Comparison of ENCODE assay signal across 22 cellular contexts in genomic region chr2:182300603-182301002, GRCh38.
A peak's percentile ranks its signal among the peaks of the same experiment; 100 is the strongest.
DNase-seq lines count a peak whose midpoint lies in the region; ATAC-seq and TF ChIP-seq lines count a peak whose summit lies in the region.
"Had no signal": no experiment of that assay in that cellular context is flagged by ENCODE, and none has a peak within 500 bp of the region (broad histone marks: within the 10 kb centered on the region; RNA-seq: fewer than 3 reads in every experiment).

No MANE protein-coding gene starts in this region.

- 40% methylated on average over 4 of the region's 4 CpGs for WGBS in right lobe of liver (ENCODE audit: insufficient coverage, low coverage, low lambda C conversion rate, missing lambda C conversion rate)
- WGBS in psoas muscle, 3 donors = 25 to 47% (median 34%) methylated on average over 4 of the region's 4 CpGs

- peak; percentile 63 for DNase-seq in NCI-H2171 treated with DMSO at 0.1 percent for 48 hours (lab: John Stamatoyannopoulos, UW)
- DNase-seq in NCI-H2171 (lab: John Stamatoyannopoulos, UW) = no peak
- peak; percentile 22 for DNase-seq in NCI-H460 (ENCODE audit: extremely low read depth, low read depth)
- DNase-seq in epithelial cell of proximal tubule (ENCODE audit: low read depth) = peak; percentile 82
- DNase-seq in stimulated activated naive CD8-positive, alpha-beta T cell treated with anti-CD3 and anti-CD28 coated beads, Interleukin-15, Interleukin-2, amounts not matched to agents 100 U/mL and 50 U/mL, for 24 hours = no peak
- DNase-seq in right lobe of liver = no peak
- DNase-seq in psoas muscle = no peak
- no peak for DNase-seq in inferior parietal cortex (ENCODE audit: extremely low spot score)
- DNase-seq: 8988T; activated CD4-positive, alpha-beta T cell treated with anti-CD3 and anti-CD28 coated beads for 48 hours; activated CD8-positive, alpha-beta memory T cell treated with anti-CD3 and anti-CD28 coated beads, Interleukin-2, amount 50 U/mL, for 4 hours; activated gamma-delta T cell; Karpas-422; mesenchymal stem cell; natural killer cell; NCI-H146; NK-92 treated with Interleukin-12 subunit alpha and Interleukin-12 subunit beta, amount 100 ng/mL, for 24 hours; RPMI8226 had no signal

- H3K27me3 ChIP-seq in right lobe of liver = no peaks in the 10 kb centered on the region
- H3K27me3 ChIP-seq in psoas muscle (ENCODE audit: insufficient read depth in 3 of 3, low read length in 2 of 3) = no peaks in the 10 kb centered on the region
- H3K27me3 ChIP-seq: tibial nerve had no signal

- H3K27ac ChIP-seq in right lobe of liver = no peak overlapping the region
- H3K27ac ChIP-seq in psoas muscle = no peak overlapping the region
- H3K27ac ChIP-seq: C4-2B, coronary artery, tibial nerve had no signal

- no peak for TF ChIP-seq CTCF in epithelial cell of proximal tubule (conservative IDR thresholded peaks at IDR 0.05; ENCODE audit: low read depth, low read length)
- TF ChIP-seq CTCF in right lobe of liver (IDR thresholded peaks at IDR 0.05) = no peak
- no peak for TF ChIP-seq CTCF in psoas muscle (IDR thresholded peaks at IDR 0.05)

- H3K4me3 ChIP-seq in epithelial cell of proximal tubule (ENCODE audit: low read depth, low read length) (no peak overlapping the region), right lobe of liver (no peak overlapping the region), psoas muscle (no peak overlapping the region)
- H3K4me3 ChIP-seq: coronary artery, tibial nerve had no signal

- H3K9me3 ChIP-seq in right lobe of liver (no peaks in the 10 kb centered on the region), psoas muscle (no peaks in the 10 kb centered on the region)
- H3K9me3 ChIP-seq: tibial nerve had no signal

- no peaks in the 10 kb centered on the region for H3K4me1 ChIP-seq in right lobe of liver
- H3K4me1 ChIP-seq in psoas muscle = no peaks in the 10 kb centered on the region
- H3K4me1 ChIP-seq: tibial nerve had no signal

- intact Hi-C loops in right lobe of liver (cut with DNase I) = no loop called here
- intact Hi-C loops in psoas muscle (cut with DNase I) = no loop called here

- no peak for TF ChIP-seq POLR2A in right lobe of liver (IDR thresholded peaks at IDR 0.05)

- ATAC-seq in stimulated activated naive CD8-positive, alpha-beta T cell treated with anti-CD3 and anti-CD28 coated beads, Interleukin-15, Interleukin-2, amounts not matched to agents 100 U/mL and 50 U/mL, for 24 hours = no peak
- ATAC-seq in right lobe of liver (no peak), psoas muscle (no peak)
- ATAC-seq: natural killer cell; stimulated activated memory B cell treated with anti-CD40 and anti-IgM and Interleukin-4, amounts not matched to agents 10 μg/mL and 1 μg/mL and 100 μg/mL, for 72 hours had no signal

- H3K36me3 ChIP-seq in right lobe of liver (no peaks in the 10 kb centered on the region), psoas muscle (ENCODE audit: insufficient read depth in 1 of 2, low read depth in 1 of 2) (no peaks in the 10 kb centered on the region)
- H3K36me3 ChIP-seq: tibial nerve had no signal

Comparison
In these comparisons a context has a peak if more than half of its experiments do, and no peak if none do; other contexts are left out.
1. DNase-seq: peak in NCI-H2171 treated with DMSO at 0.1 percent for 48 hours (single experiment), NCI-H460 (single experiment) and epithelial cell of proximal tubule (single experiment); none in NCI-H2171 (single experiment), stimulated activated naive CD8-positive, alpha-beta T cell treated with anti-CD3 and anti-CD28 coated beads, Interleukin-15, Interleukin-2, amounts not matched to agents 100 U/mL and 50 U/mL, for 24 hours (single experiment), right lobe of liver (0 of 3), psoas muscle (0 of 2) and inferior parietal cortex (single experiment).